ENCODE assay signal across 8 cellular contexts in genomic region chr5:61332891-61333350, GRCh38. TPM values are rescaled to one million over a fixed set of nuclear protein-coding genes. Genes with fewer than 3 reads are reported as not detected.
DNase-seq lines count a peak whose midpoint lies in the region; ATAC-seq and TF ChIP-seq lines count a peak whose summit lies in the region.

No MANE protein-coding gene starts in this region.

- peaks cover 7 to 10% of the 10 kb centered on the region in 2 donors for H3K36me3 Mint-ChIP-seq in activated T-cell treated with anti-CD3 and anti-CD28 coated beads, Interleukin-2, amount 50 U/mL, for 72 hours (ENCODE audit: insufficient read depth in 2 of 2)
- H3K36me3 Mint-ChIP-seq in nephron progenitor cell (ENCODE audit: low read depth) = peaks cover 28% of the 10 kb centered on the region

- DNase-seq in Caki2 (ENCODE audit: low read depth) (peak; percentile 34), MG63 (peak; percentile 83), fibroblast of villous mesenchyme (ENCODE audit: low read depth) (peak; percentile 60), nephron progenitor cell (no peak), NCI-H1092 treated with DMSO at 0.1 percent for 48 hours (lab: John Stamatoyannopoulos, UW) (no peak)
- peak; percentile 35 to 42 for DNase-seq in activated T-cell treated with anti-CD3 and anti-CD28 coated beads, Interleukin-2, amount 50 U/mL, for 72 hours

- H3K27ac Mint-ChIP-seq in activated T-cell treated with anti-CD3 and anti-CD28 coated beads, Interleukin-2, amount 50 U/mL, for 72 hours = no peak overlapping the region
- no peak overlapping the region for H3K27ac Mint-ChIP-seq in nephron progenitor cell

- in situ Hi-C loops in Caki2 (cut with HindIII; ENCODE audit: low pct_unique_long_range_greater_than_20kb, low sequenced_read_pairs) = no loop called here

- H3K27me3 Mint-ChIP-seq in activated T-cell treated with anti-CD3 and anti-CD28 coated beads, Interleukin-2, amount 50 U/mL, for 72 hours (ENCODE audit: low read depth) = peaks cover 25% of the 10 kb centered on the region
- peaks cover 12% of the 10 kb centered on the region for H3K27me3 Mint-ChIP-seq in nephron progenitor cell (ENCODE audit: low read depth, poor library complexity)

- H3K4me3 Mint-ChIP-seq in activated T-cell treated with anti-CD3 and anti-CD28 coated beads, Interleukin-2, amount 50 U/mL, for 72 hours = peak overlapping the region; percentile 87 to 92
- H3K4me3 Mint-ChIP-seq in nephron progenitor cell = peak overlapping the region; percentile 95

- no peaks in the 10 kb centered on the region for H3K9me3 Mint-ChIP-seq in activated T-cell treated with anti-CD3 and anti-CD28 coated beads, Interleukin-2, amount 50 U/mL, for 72 hours
- H3K9me3 Mint-ChIP-seq in nephron progenitor cell = peaks cover 17% of the 10 kb centered on the region

- H3K27me3 ChIP-seq in MG63 = no peaks in the 10 kb centered on the region

- H3K36me3 ChIP-seq in MG63 = peaks cover 7% of the 10 kb centered on the region

- TF ChIP-seq CTCF in fibroblast of villous mesenchyme (IDR thresholded peaks at IDR 0.05; ENCODE audit: insufficient read depth, low read depth, low read length) (no peak), nephron progenitor cell (IDR thresholded peaks at IDR 0.05) (no peak)

- no peak for ATAC-seq in activated T-cell treated with anti-CD3 and anti-CD28 coated beads, Interleukin-2, amount 50 U/mL, for 72 hours (replicated peaks in 1 of 2)
- ATAC-seq in GM21619 (IDR thresholded peaks at IDR 0.05; ENCODE audit: unreplicated experiment) (no peak), GM19452 (IDR thresholded peaks at IDR 0.05; ENCODE audit: unreplicated experiment) (no peak)

- peaks cover 45% of the 10 kb centered on the region for H3K4me1 Mint-ChIP-seq in activated T-cell treated with anti-CD3 and anti-CD28 coated beads, Interleukin-2, amount 50 U/mL, for 72 hours (ENCODE audit: low read depth)
- peaks cover 61% of the 10 kb centered on the region for H3K4me1 Mint-ChIP-seq in nephron progenitor cell

- H3K4me3 ChIP-seq in MG63 = peak overlapping the region; percentile 92
- H3K4me3 ChIP-seq in fibroblast of villous mesenchyme (ENCODE audit: low read depth, low read length) = peak overlapping the region; percentile 91

- H3K9me3 ChIP-seq in MG63 = no peaks in the 10 kb centered on the region

RNA-seq across cellular contexts. Expression of gene ZSWIM6, which starts 0.9 kb away (rescaled TPM):
- total RNA-seq in Caki2 (2014; rRNA removed; shearing (Covaris generic); ENCODE audit: low replicate concordance) = 1.8 TPM in 2 replicates
- 1.3 and 3.3 TPM in 2 replicates for total RNA-seq in MG63 (2014; rRNA removed; shearing (Covaris generic); ENCODE audit: low replicate concordance)
- 1 to 10 TPM; 6.9 to 8.6 TPM for total RNA-seq in activated T-cell treated with anti-CD3 and anti-CD28 coated beads, Interleukin-2, amount 50 U/mL, for 72 hours
- 9.0 and 16.4 TPM in 2 replicates for total RNA-seq in fibroblast of villous mesenchyme

Comparison
In these comparisons a context has a peak if more than half of its experiments do, and no peak if none do; other contexts are left out.
1. DNase-seq: peak in Caki2 (single experiment), MG63 (single experiment), activated T-cell treated with anti-CD3 and anti-CD28 coated beads, Interleukin-2, amount 50 U/mL, for 72 hours (2 of 2) and fibroblast of villous mesenchyme (single experiment); none in nephron progenitor cell (single experiment) and NCI-H1092 treated with DMSO at 0.1 percent for 48 hours (single experiment).